Comparison of ENCODE assay signal across 1 cellular context in genomic region chr19:47255947-47256687, GRCh38.
A peak's percentile ranks its signal among the peaks of the same experiment; 100 is the strongest.
TF ChIP-seq lines count a peak whose summit lies in the region.

Gene CCDC9 (plus strand): TSS chr19:47256525. CDS start chr19:47258401, 1,876 bp downstream.

TF ChIP-seq in K562, 482 proteins besides CTCF, POLR2A, EP300 and RAD21 (continued from another document and continues in another):
- TF ChIP-seq ZNF445 (CRISPR knock-in tag; IDR thresholded peaks at IDR 0.05; ENCODE audit: low read depth) = no peak
- 0 out of 2 replicates have a peak, but pooled peaks have one; percentile 37 for TF ChIP-seq THRAP3 (IDR thresholded peaks at IDR 0.05; ENCODE audit: borderline replicate concordance)
- TF ChIP-seq, protein P1, sequence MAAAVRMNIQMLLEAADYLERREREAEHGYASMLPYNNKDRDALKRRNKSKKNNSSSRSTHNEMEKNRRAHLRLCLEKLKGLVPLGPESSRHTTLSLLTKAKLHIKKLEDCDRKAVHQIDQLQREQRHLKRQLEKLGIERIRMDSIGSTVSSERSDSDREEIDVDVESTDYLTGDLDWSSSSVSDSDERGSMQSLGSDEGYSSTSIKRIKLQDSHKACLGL (CRISPR knock-in tag; IDR thresholded peaks at IDR 0.05; ENCODE audit: borderline replicate concordance, poor library complexity, severe bottlenecking) = peak; percentile 51
- TF ChIP-seq POLR2AphosphoS5 (IDR thresholded peaks at IDR 0.05; ENCODE audit: control insufficient read depth, insufficient read depth, low read depth, low read length) = peak; percentile 81
- peak; percentile 15; the same call in 1 of the 2 replicates for TF ChIP-seq XRCC5 (IDR thresholded peaks at IDR 0.05; ENCODE audit: low read depth, low read length)
- TF ChIP-seq NBN (IDR thresholded peaks at IDR 0.05; ENCODE audit: low read depth) = no peak
- TF ChIP-seq NR2C2 (CRISPR knock-in tag; IDR thresholded peaks at IDR 0.05) = no peak
- TF ChIP-seq NR2C2 (tag; IDR thresholded peaks at IDR 0.05) = peak; percentile 92
- TF ChIP-seq AFF4 (CRISPR knock-in tag; IDR thresholded peaks at IDR 0.05) = peak; percentile 58; the same call in 1 of the 2 replicates
- peak; percentile 27 for TF ChIP-seq U2AF1 (optimal IDR thresholded peaks at IDR 0.05; ENCODE audit: low read depth, low read length)
- 0 out of 2 replicates have a peak, but pooled peaks have one; percentile 9 for TF ChIP-seq ZNF175 (CRISPR knock-in tag; IDR thresholded peaks at IDR 0.05; ENCODE audit: low read depth)
- TF ChIP-seq ZNF316 (IDR thresholded peaks at IDR 0.05) = no peak
- peak; percentile 93 for TF ChIP-seq MTA3 (IDR thresholded peaks at IDR 0.05; ENCODE audit: borderline replicate concordance)
- TF ChIP-seq, protein P2, sequence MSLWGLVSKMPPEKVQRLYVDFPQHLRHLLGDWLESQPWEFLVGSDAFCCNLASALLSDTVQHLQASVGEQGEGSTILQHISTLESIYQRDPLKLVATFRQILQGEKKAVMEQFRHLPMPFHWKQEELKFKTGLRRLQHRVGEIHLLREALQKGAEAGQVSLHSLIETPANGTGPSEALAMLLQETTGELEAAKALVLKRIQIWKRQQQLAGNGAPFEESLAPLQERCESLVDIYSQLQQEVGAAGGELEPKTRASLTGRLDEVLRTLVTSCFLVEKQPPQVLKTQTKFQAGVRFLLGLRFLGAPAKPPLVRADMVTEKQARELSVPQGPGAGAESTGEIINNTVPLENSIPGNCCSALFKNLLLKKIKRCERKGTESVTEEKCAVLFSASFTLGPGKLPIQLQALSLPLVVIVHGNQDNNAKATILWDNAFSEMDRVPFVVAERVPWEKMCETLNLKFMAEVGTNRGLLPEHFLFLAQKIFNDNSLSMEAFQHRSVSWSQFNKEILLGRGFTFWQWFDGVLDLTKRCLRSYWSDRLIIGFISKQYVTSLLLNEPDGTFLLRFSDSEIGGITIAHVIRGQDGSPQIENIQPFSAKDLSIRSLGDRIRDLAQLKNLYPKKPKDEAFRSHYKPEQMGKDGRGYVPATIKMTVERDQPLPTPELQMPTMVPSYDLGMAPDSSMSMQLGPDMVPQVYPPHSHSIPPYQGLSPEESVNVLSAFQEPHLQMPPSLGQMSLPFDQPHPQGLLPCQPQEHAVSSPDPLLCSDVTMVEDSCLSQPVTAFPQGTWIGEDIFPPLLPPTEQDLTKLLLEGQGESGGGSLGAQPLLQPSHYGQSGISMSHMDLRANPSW (CRISPR knock-in tag; IDR thresholded peaks at IDR 0.05) = peak; percentile 94; the same call in 1 of the 2 replicates
- TF ChIP-seq JUN (IDR thresholded peaks at IDR 0.05; ENCODE audit: borderline replicate concordance, low read depth, low read length) = peak; percentile 76; the same call in 1 of the 2 replicates
- no peak for TF ChIP-seq JUN (CRISPR knock-in tag; IDR thresholded peaks at IDR 0.05; ENCODE audit: borderline replicate concordance)
- TF ChIP-seq PML (IDR thresholded peaks at IDR 0.05; ENCODE audit: low read length) = peak; percentile 75; the same call in 1 of the 2 replicates
- peak; percentile 97 for TF ChIP-seq ZBTB40 (IDR thresholded peaks at IDR 0.05)
- no peak for TF ChIP-seq ZBTB40 (CRISPR knock-in tag; IDR thresholded peaks at IDR 0.05)
- no peak for TF ChIP-seq SRSF7 (optimal IDR thresholded peaks at IDR 0.05; ENCODE audit: low read depth, low read length)
- TF ChIP-seq ETV5 (CRISPR knock-in tag; IDR thresholded peaks at IDR 0.05; ENCODE audit: low read depth) = peak; percentile 94
- no peak for TF ChIP-seq WHSC1 (IDR thresholded peaks at IDR 0.05; ENCODE audit: low read length)
- no peak for TF ChIP-seq MCM5 (IDR thresholded peaks at IDR 0.05; ENCODE audit: low read depth)
- peak; percentile 62 for TF ChIP-seq CEBPG (CRISPR knock-in tag; IDR thresholded peaks at IDR 0.05)
- peak; percentile 47 to 76; a peak in 3 of 4 replicates for TF ChIP-seq CEBPG (tag; conservative IDR thresholded peaks at IDR 0.05 in 1 of 2, IDR thresholded peaks at IDR 0.05 in 1 of 2)
- TF ChIP-seq BDP1 (IDR thresholded peaks at IDR 0.05; ENCODE audit: insufficient read depth, insufficient read length) = no peak
- TF ChIP-seq POLR2B (IDR thresholded peaks at IDR 0.05; ENCODE audit: low read depth, partially characterized antibody) = peak; percentile 80
- TF ChIP-seq MCM2 (IDR thresholded peaks at IDR 0.05; ENCODE audit: low read depth) = no peak
- peak; percentile 58 for TF ChIP-seq RBBP5 (IDR thresholded peaks at IDR 0.05; ENCODE audit: borderline replicate concordance, insufficient read depth, low read length, poor library complexity, severe bottlenecking)
- peak; percentile 71 for TF ChIP-seq NR2C1 (IDR thresholded peaks at IDR 0.05)
- peak; percentile 61; the same call in 1 of the 2 replicates for TF ChIP-seq NR2C1 (tag; IDR thresholded peaks at IDR 0.05)
- TF ChIP-seq MAZ (CRISPR knock-in tag; conservative IDR thresholded peaks at IDR 0.05 in 1 of 2, IDR thresholded peaks at IDR 0.05 in 1 of 2) = peak; percentile 68 to 84
- TF ChIP-seq SIN3B (IDR thresholded peaks at IDR 0.05; ENCODE audit: low read depth) = peak; percentile 65; the same call in 1 of the 2 replicates
- peak; percentile 90; the same call in 1 of the 2 replicates for TF ChIP-seq SNIP1 (IDR thresholded peaks at IDR 0.05; ENCODE audit: low read depth)
- peak; percentile 40 for TF ChIP-seq EGR1 (conservative IDR thresholded peaks at IDR 0.05)
- peak; percentile 94 for TF ChIP-seq CEBPB (tag; IDR thresholded peaks at IDR 0.05)
- TF ChIP-seq ZFX (CRISPR knock-in tag; IDR thresholded peaks at IDR 0.05) = peak; percentile 67
- TF ChIP-seq KDM2B (CRISPR knock-in tag; IDR thresholded peaks at IDR 0.05) = no peak
- peak; percentile 75 for TF ChIP-seq MITF (IDR thresholded peaks at IDR 0.05)
- TF ChIP-seq, protein P3, sequence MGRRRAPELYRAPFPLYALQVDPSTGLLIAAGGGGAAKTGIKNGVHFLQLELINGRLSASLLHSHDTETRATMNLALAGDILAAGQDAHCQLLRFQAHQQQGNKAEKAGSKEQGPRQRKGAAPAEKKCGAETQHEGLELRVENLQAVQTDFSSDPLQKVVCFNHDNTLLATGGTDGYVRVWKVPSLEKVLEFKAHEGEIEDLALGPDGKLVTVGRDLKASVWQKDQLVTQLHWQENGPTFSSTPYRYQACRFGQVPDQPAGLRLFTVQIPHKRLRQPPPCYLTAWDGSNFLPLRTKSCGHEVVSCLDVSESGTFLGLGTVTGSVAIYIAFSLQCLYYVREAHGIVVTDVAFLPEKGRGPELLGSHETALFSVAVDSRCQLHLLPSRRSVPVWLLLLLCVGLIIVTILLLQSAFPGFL (CRISPR knock-in tag; IDR thresholded peaks at IDR 0.05) = peak; percentile 78; the same call in 1 of the 2 replicates
- peak; percentile 15; the same call in 1 of the 2 replicates for TF ChIP-seq ZBTB2 (IDR thresholded peaks at IDR 0.05)
- no peak for TF ChIP-seq NCOA6 (IDR thresholded peaks at IDR 0.05)
- TF ChIP-seq SIX5 (IDR thresholded peaks at IDR 0.05; ENCODE audit: borderline replicate concordance in 1 of 2, insufficient read depth in 1 of 2, low read depth in 1 of 2, low read length in 2 of 2) = peak in 1 of 2 experiments; percentile 19; a peak in 1 of 4 replicates
